ENCODE assay signal across 8 cellular contexts in the genomic region with DNA sequence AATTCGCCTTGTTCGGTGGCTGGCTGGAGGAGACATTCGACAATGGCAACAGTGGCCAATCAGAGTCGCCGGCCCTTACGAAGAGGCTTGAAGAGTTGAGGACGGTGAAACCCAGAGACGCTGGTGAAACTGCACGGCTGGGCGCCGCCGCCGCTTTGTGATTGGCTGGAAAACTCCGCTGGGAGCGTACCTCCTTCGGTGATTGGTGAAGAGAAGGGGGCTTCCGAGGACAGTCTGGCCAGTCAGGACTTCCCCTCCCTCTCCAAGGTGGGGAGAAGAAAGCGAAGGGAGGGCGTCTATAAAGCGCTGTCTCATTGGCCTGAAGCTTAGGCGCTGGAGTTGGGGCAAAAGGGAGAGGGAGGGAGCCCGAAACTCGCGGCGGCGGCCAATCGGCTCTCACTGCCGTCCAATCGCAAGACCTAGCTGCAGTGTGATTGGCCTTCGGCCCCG. TPM values are rescaled to one million over a fixed set of nuclear protein-coding genes. Genes with fewer than 3 reads are reported as not detected.
DNase-seq lines count a peak whose midpoint lies in the region; ATAC-seq, FAIRE-seq and TF ChIP-seq lines count a peak whose summit lies in the region.

No MANE protein-coding gene starts in this region.

- peaks cover 7% of the 10 kb centered on the region for H4K20me1 ChIP-seq in keratinocyte (ENCODE audit: control insufficient read depth, extremely low read depth, insufficient read depth, low read length)

- H3K27ac ChIP-seq in ACC112 (ENCODE audit: low read depth, low read length) (peak overlapping the region; percentile 93), keratinocyte (ENCODE audit: control insufficient read depth, insufficient read depth, low read length) (peak overlapping the region; percentile 99)

- TF ChIP-seq CTCF in GM13976 (IDR thresholded peaks at IDR 0.05; ENCODE audit: borderline replicate concordance, control extremely low read depth, extremely low read depth, insufficient read depth, missing control alignments) (no peak), keratinocyte (optimal IDR thresholded peaks at IDR 0.05 in 1 of 3, IDR thresholded peaks at IDR 0.05 in 1 of 3, conservative IDR thresholded peaks at IDR 0.05 in 1 of 3; ENCODE audit: extremely low read depth in 1 of 3, insufficient read depth in 2 of 3, low read length in 3 of 3) (no peak)

- H2AFZ ChIP-seq in ACC112 (ENCODE audit: low read length, unreplicated experiment) = no peak overlapping the region
- H2AFZ ChIP-seq in keratinocyte (ENCODE audit: control insufficient read depth, low read length) = no peak overlapping the region

- dilution Hi-C loops in keratinocyte (cut with MboI; ENCODE audit: extremely low pct_ligation_motif_present, low sequenced_read_pairs) = no loop called here

- peak overlapping the region; percentile 93 for H3K4me2 ChIP-seq in keratinocyte (ENCODE audit: control insufficient read depth, extremely low read depth, insufficient read depth, low read depth, low read length)

- H3K36me3 ChIP-seq in ACC112 (ENCODE audit: insufficient read depth, low read length) (no peaks in the 10 kb centered on the region), keratinocyte (ENCODE audit: control insufficient read depth in 2 of 2, extremely low read depth in 1 of 2, insufficient read depth in 2 of 2, low read length in 2 of 2) (no peaks in the 10 kb centered on the region)

- no peaks in the 10 kb centered on the region for H3K9me3 ChIP-seq in keratinocyte (ENCODE audit: control insufficient read depth, low read depth, low read length)

- H3K4me1 ChIP-seq in ACC112 (ENCODE audit: control insufficient read depth, insufficient read depth, low read length, unreplicated experiment) = peaks cover 7% of the 10 kb centered on the region
- peaks cover 29% of the 10 kb centered on the region for H3K4me1 ChIP-seq in keratinocyte (ENCODE audit: control insufficient read depth, extremely low read depth, insufficient read depth, low read length)

- peak; percentile 66 for ATAC-seq in HG02870 (IDR thresholded peaks at IDR 0.05; ENCODE audit: unreplicated experiment)

- peak overlapping the region; percentile 100 for H3K9ac ChIP-seq in keratinocyte (ENCODE audit: control insufficient read depth, extremely low read depth, insufficient read depth, low read length)

- in situ Hi-C loops in GM13976 (cut with MboI; ENCODE audit: low sequenced_read_pairs, unreplicated experiment) = loop anchor here (25.0 kb wide), 1 partner anchor 508 kb away; the partner anchor contains the start of genes ADPRH and PLA1A

- DNase-seq in GM13976 (ENCODE audit: low spot score) (peak; percentile 92), NCI-H1417 treated with DMSO at 0.1 percent for 48 hours (lab: John Stamatoyannopoulos, UW) (peak; percentile 98), SKM-1 treated with dmso at 0.1 percent for 144 hours (lab: John Stamatoyannopoulos, UW; ENCODE audit: unreplicated experiment) (peak; percentile 100), cerebellum (ENCODE audit: low spot score) (peak; percentile 98), keratinocyte (ENCODE audit: low read depth, low spot score) (peak; percentile 97)
- DNase-seq in stimulated activated CD4-positive, alpha-beta T cell treated with anti-CD3 and anti-CD28 coated beads, Interleukin-15, amount 100 ng/mL, for 24 hours = peak; percentile 98

- H3K4me3 ChIP-seq in ACC112 (ENCODE audit: low read depth, low read length) = peak overlapping the region; percentile 90
- peak overlapping the region; percentile 64 to 95 (median 90) for H3K4me3 ChIP-seq in keratinocyte (ENCODE audit: control insufficient read depth in 2 of 3, extremely low read depth in 1 of 3, insufficient read depth in 2 of 3, low read depth in 1 of 3, low read length in 3 of 3)

- H3K27me3 ChIP-seq in ACC112 (ENCODE audit: insufficient read depth, low read length) (no peaks in the 10 kb centered on the region), keratinocyte (ENCODE audit: control insufficient read depth, extremely low read depth, insufficient read depth, low read length) (no peaks in the 10 kb centered on the region)

- H3K79me2 ChIP-seq in ACC112 (ENCODE audit: control insufficient read depth, insufficient read depth, low read length, unreplicated experiment) (peaks cover 63% of the 10 kb centered on the region), keratinocyte (ENCODE audit: control insufficient read depth, insufficient read depth, low read length) (peaks cover 62% of the 10 kb centered on the region)

- H3K9me1 ChIP-seq in keratinocyte (ENCODE audit: control insufficient read depth, extremely low read depth, insufficient read depth, low read length) = no peaks in the 10 kb centered on the region

- FAIRE-seq in keratinocyte (lab: Jason Lieb, UNC) = peak; percentile 90

RNA-seq across cellular contexts. Expression of gene GSK3B, which starts 0.6 kb away (rescaled TPM):
- total RNA-seq in cerebellum = 117 TPM
- polyA plus RNA-seq in keratinocyte = 62.0 to 73.3 TPM (median 68.5 TPM) in 3 replicates
- 10.7 TPM for polyA plus RNA-seq in keratinocyte (2011; ENCODE audit: low read depth)
- polyA plus RNA-seq in keratinocyte (2011; cell fraction: cytosol; rRNA removed) = 44.5 and 70.9 TPM in 2 replicates
- polyA plus RNA-seq in keratinocyte (2011; cell fraction: nucleus; rRNA removed) = 52.7 and 60.1 TPM in 2 replicates
- polyA plus RNA-seq in keratinocyte (2012; ENCODE audit: low replicate concordance) = 33.2 and 50.8 TPM in 2 replicates
- polyA minus RNA-seq in keratinocyte = 122 to 165 TPM (median 142 TPM) in 3 replicates
- polyA minus RNA-seq in keratinocyte (2011; cell fraction: cytosol; rRNA and poly(A)+ RNA removed) = 90.7 TPM
- 97.9 and 213 TPM in 2 replicates for polyA minus RNA-seq in keratinocyte (2011; cell fraction: nucleus; rRNA and poly(A)+ RNA removed)

Comparison
In these comparisons a context has a peak if more than half of its experiments do, and no peak if none do; other contexts are left out.
1. Peak in every context shown above with its lines: DNase-seq, ATAC-seq, H3K4me3 ChIP-seq and H3K27ac ChIP-seq.